Comparison of ENCODE assay signal across 9 cellular contexts in genomic region chr7:11193131-11193867, GRCh38.
DNase-seq lines count a peak whose midpoint lies in the region; ATAC-seq, FAIRE-seq and TF ChIP-seq lines count a peak whose summit lies in the region.
"Had no signal": no experiment of that assay in that cellular context is flagged by ENCODE, and none has a peak within 500 bp of the region (broad histone marks: within the 10 kb centered on the region; RNA-seq: fewer than 3 reads in every experiment).

No MANE protein-coding gene starts in this region.

- no peak overlapping the region for H3K4me3 ChIP-seq in K562
- peak overlapping the region; percentile 23 to 36 for H3K4me3 ChIP-seq in vagina

- no peak overlapping the region for H3K27ac ChIP-seq in K562 (ENCODE audit: extremely low read depth, low read depth, low read length)
- H3K27ac ChIP-seq in vagina: peak overlapping the region; percentile 33

- H3K4me1 ChIP-seq in K562 (replicated peaks in 1 of 2; ENCODE audit: control insufficient read depth in 2 of 2, insufficient read depth in 2 of 2, low read length in 2 of 2): peaks cover 0 to 4% of the 10 kb centered on the region in 2 experiments; a peak in 1 of 5 replicates
- H3K4me1 ChIP-seq in vagina: peaks cover 34% of the 10 kb centered on the region

- H3K9me3 ChIP-seq in K562 (replicated peaks; ENCODE audit: control insufficient read depth, insufficient read depth, low read depth, low read length): no peaks in the 10 kb centered on the region
- H3K9me3 ChIP-seq in vagina: no peaks in the 10 kb centered on the region

- no peak for FAIRE-seq in K562 (lab: Jason Lieb, UNC)

- H3K9me1 ChIP-seq in K562 (ENCODE audit: control insufficient read depth, insufficient read depth, low read length): no peaks in the 10 kb centered on the region

- H3K79me2 ChIP-seq in K562 (ENCODE audit: control insufficient read depth, insufficient read depth, low read length): no peaks in the 10 kb centered on the region

- CTCF ChIA-PET in activated naive CD4-positive, alpha-beta T cell treated with anti-CD3 and anti-CD28 coated beads, Interleukin-2, amount 10 ng/mL, durations not matched to agents 7 days and 5 days (lab: Charles Lee): interaction anchor here (1.3 kb wide), 1 partner anchor 15 kb away, joined by 3 read pairs; no protein-coding TSS in a partner anchor
- CTCF ChIA-PET in K562 (lab: Yijun Ruan, JAX; ENCODE audit: low intra/inter-chr PET ratio): no interaction called here

- TF ChIP-seq CTCF in K562 (IDR thresholded peaks at IDR 0.05 in 2 of 3, conservative IDR thresholded peaks at IDR 0.05 in 1 of 3; ENCODE audit: insufficient read depth in 2 of 3, low read depth in 1 of 3, low read length in 3 of 3) (no peak), vagina (IDR thresholded peaks at IDR 0.05) (no peak)

- no peaks in the 10 kb centered on the region for H3K36me3 Mint-ChIP-seq in activated naive CD4-positive, alpha-beta T cell treated with anti-CD3 and anti-CD28 coated beads, Interleukin-2, amount 50 U/mL, for 72 hours
- H3K36me3 Mint-ChIP-seq in activated naive CD4-positive, alpha-beta T cell treated with anti-CD3 and anti-CD28 coated beads, Interleukin-2, amount 10 ng/mL, durations not matched to agents 7 days and 5 days: no peaks in the 10 kb centered on the region

- TF ChIP-seq POLR2A in K562 (conservative IDR thresholded peaks at IDR 0.05) (no peak), vagina (IDR thresholded peaks at IDR 0.05) (no peak)

- H3K36me3 ChIP-seq in K562 (ENCODE audit: control insufficient read depth, insufficient read depth, low read length) (no peaks in the 10 kb centered on the region), vagina (no peaks in the 10 kb centered on the region)

- no peaks in the 10 kb centered on the region for H3K4me1 Mint-ChIP-seq in activated naive CD4-positive, alpha-beta T cell treated with anti-CD3 and anti-CD28 coated beads, Interleukin-2, amount 10 ng/mL, durations not matched to agents 7 days and 5 days

- TF ChIP-seq RAD21 in K562 (CRISPR knock-in tag; conservative IDR thresholded peaks at IDR 0.05 in 1 of 2, IDR thresholded peaks at IDR 0.05 in 1 of 2): no peak

- ATAC-seq in activated naive CD4-positive, alpha-beta T cell treated with anti-CD3 and anti-CD28 coated beads, Interleukin-2, amount 50 U/mL, for 72 hours: peak in 1 of 2 donors; percentile 22
- ATAC-seq in K562: peak; percentile 73

- peak overlapping the region; percentile 23; the same call in 1 of the 2 replicates for H3K4me2 ChIP-seq in K562 (ENCODE audit: insufficient read depth, low read length)

- no peak for DNase-seq in activated naive CD4-positive, alpha-beta T cell treated with anti-CD3 and anti-CD28 coated beads, Interleukin-2, amount 50 U/mL, for 72 hours (ENCODE audit: low spot score in 2 of 2)
- DNase-seq in activated naive CD4-positive, alpha-beta T cell treated with anti-CD3 and anti-CD28 coated beads, Interleukin-2, amount 10 ng/mL, durations not matched to agents 7 days and 5 days: no peak
- DNase-seq in K562 (ENCODE audit: extremely low read depth in 1 of 4, low spot score in 3 of 4) (peak in 1 of 4 experiments; percentile 18), left kidney (ENCODE audit: low read depth, low spot score) (peak; percentile 61), vagina (ENCODE audit: extremely low spot score in 2 of 2) (no peak), KBM-7 (no peak)
- no peak for DNase-seq in activated CD4-positive, CD25-positive, alpha-beta regulatory T cell treated with anti-CD3 and anti-CD28 coated beads, Interleukin-2, amount 50 U/mL, for 72 hours
- DNase-seq in activated T-cell treated with anti-CD3 and anti-CD28 coated beads, Interleukin-2, amount 50 U/mL, for 1 hour: no peak

- H3K4me3 Mint-ChIP-seq in activated naive CD4-positive, alpha-beta T cell treated with anti-CD3 and anti-CD28 coated beads, Interleukin-2, amount 10 ng/mL, durations not matched to agents 7 days and 5 days: no peak overlapping the region
- H3K4me3 Mint-ChIP-seq: dendritic cell treated with granulocyte-macrophage colony-stimulating factor and Interleukin-4, amounts not matched to agents 40 ng/mL and 50 ng/mL, for 4 days had no signal

- no peak for TF ChIP-seq EP300 in K562 (IDR thresholded peaks at IDR 0.05; ENCODE audit: low read length)

- POLR2A ChIA-PET in K562 (lab: Yijun Ruan, JAX): interaction anchor here (0.7 kb wide), 1 partner anchor 12 kb away, joined by 3 read pairs; no protein-coding TSS in a partner anchor

- peak overlapping the region in 1 of 2 experiments; percentile 41; a peak in 1 of 4 replicates for H3K9ac ChIP-seq in K562 (ENCODE audit: insufficient read depth in 1 of 2, low read depth in 2 of 2, low read length in 2 of 2)

- H2AFZ ChIP-seq in K562 (ENCODE audit: low read depth, low read length): peak overlapping the region; percentile 34

- no peaks in the 10 kb centered on the region for H4K20me1 ChIP-seq in K562 (replicated peaks; ENCODE audit: control insufficient read depth, insufficient read depth, low read length)

- intact Hi-C loops in K562 (cut with micrococcal nuclease) (no loop called here), vagina (cut with DNase I) (no loop called here)

- no TSS peak for BruUV-seq in K562 (replicated peaks; lab: Mats Ljungman, UMichigan)

- H3K27ac Mint-ChIP-seq in activated naive CD4-positive, alpha-beta T cell treated with anti-CD3 and anti-CD28 coated beads, Interleukin-2, amount 50 U/mL, for 72 hours: peak overlapping the region; percentile 46 to 68
- H3K27ac Mint-ChIP-seq in activated naive CD4-positive, alpha-beta T cell treated with anti-CD3 and anti-CD28 coated beads, Interleukin-2, amount 10 ng/mL, durations not matched to agents 7 days and 5 days: no peak overlapping the region
- H3K27ac Mint-ChIP-seq: dendritic cell treated with granulocyte-macrophage colony-stimulating factor and Interleukin-4, amounts not matched to agents 40 ng/mL and 50 ng/mL, for 4 days had no signal

- peaks cover 18% of the 10 kb centered on the region for H3K27me3 Mint-ChIP-seq in activated naive CD4-positive, alpha-beta T cell treated with anti-CD3 and anti-CD28 coated beads, Interleukin-2, amount 10 ng/mL, durations not matched to agents 7 days and 5 days

- 1% methylated on average over 17 of the region's 17 CpGs for WGBS in K562 (ENCODE audit: insufficient coverage, low coverage, missing lambda C conversion rate)

- in situ Hi-C loops in K562 (cut with MboI) (no loop called here), KBM-7 (cut with MboI; ENCODE audit: low pct_unique_long_range_greater_than_20kb, low sequenced_read_pairs) (no loop called here)

- H3K27me3 ChIP-seq in K562 (ENCODE audit: control insufficient read depth in 2 of 2, insufficient read depth in 2 of 2, low read length in 2 of 2): peaks cover 0 to 6% of the 10 kb centered on the region in 2 experiments; a peak in 4 of 5 replicates
- no peaks in the 10 kb centered on the region for H3K27me3 ChIP-seq in vagina

- no peaks in the 10 kb centered on the region for H3K9me3 Mint-ChIP-seq in activated naive CD4-positive, alpha-beta T cell treated with anti-CD3 and anti-CD28 coated beads, Interleukin-2, amount 50 U/mL, for 72 hours
- H3K9me3 Mint-ChIP-seq in activated naive CD4-positive, alpha-beta T cell treated with anti-CD3 and anti-CD28 coated beads, Interleukin-2, amount 10 ng/mL, durations not matched to agents 7 days and 5 days: no peaks in the 10 kb centered on the region
- H3K9me3 Mint-ChIP-seq: dendritic cell treated with granulocyte-macrophage colony-stimulating factor and Interleukin-4, amounts not matched to agents 40 ng/mL and 50 ng/mL, for 4 days had no signal

TF ChIP-seq in K562, 482 proteins besides CTCF, POLR2A, EP300 and RAD21:
- peak; percentile 35; the same call in 1 of the 2 replicates for TF ChIP-seq NFIC (IDR thresholded peaks at IDR 0.05)
- TF ChIP-seq NRF1 (conservative IDR thresholded peaks at IDR 0.05 in 1 of 2, IDR thresholded peaks at IDR 0.05 in 1 of 2): peak; percentile 75 to 78
- no peak for TF ChIP-seq CBFB (CRISPR knock-in tag; IDR thresholded peaks at IDR 0.05)
- TF ChIP-seq CREB3L1 (IDR thresholded peaks at IDR 0.05; ENCODE audit: borderline replicate concordance, low read depth): no peak
